In genomic region chrX:22538581-22538980, GRCh38 we compare ENCODE assay signal across 17 cellular contexts.
DNase-seq lines count a peak whose midpoint lies in the region; ATAC-seq and TF ChIP-seq lines count a peak whose summit lies in the region.
"Had no signal": no experiment of that assay in that cellular context is flagged by ENCODE, and none has a peak within 500 bp of the region (broad histone marks: within the 10 kb centered on the region; RNA-seq: fewer than 3 reads in every experiment).

No MANE protein-coding gene starts in this region.

- H3K9me3 ChIP-seq in vagina = no peaks in the 10 kb centered on the region

- TF ChIP-seq CTCF in vagina (IDR thresholded peaks at IDR 0.05) = no peak

- TF ChIP-seq POLR2A in GM18505 (IDR thresholded peaks at IDR 0.05; ENCODE audit: borderline replicate concordance, extremely low read depth, insufficient read depth, insufficient read length) = no peak
- no peak for TF ChIP-seq POLR2A in vagina (IDR thresholded peaks at IDR 0.05)

- no peak overlapping the region for H3K4me3 ChIP-seq in vagina

- H3K36me3 ChIP-seq in vagina = no peaks in the 10 kb centered on the region

- DNase-seq in HT1080 (ENCODE audit: low read depth) = peak; percentile 6
- DNase-seq in amniotic epithelial cell (ENCODE audit: low read depth) = peak; percentile 4
- peak; percentile 18 for DNase-seq in kidney glomerular epithelial cell (lab: John Stamatoyannopoulos, UW)
- no peak for DNase-seq in posterior vena cava (ENCODE audit: low spot score)
- DNase-seq in vagina (ENCODE audit: extremely low spot score in 2 of 2) = no peak
- DNase-seq: Calu3; CD4-positive, alpha-beta T cell; DMS53; MV-4-11; NCI-H1417; NCI-H1930; NCI-H2171; NCI-H748 treated with DMSO at 0.1 percent for 48 hours; OCI-M1 had no signal

- no peaks in the 10 kb centered on the region for H3K4me1 ChIP-seq in vagina

- intact Hi-C loops in posterior vena cava (cut with DNase I) (no loop called here), vagina (cut with DNase I) (no loop called here)

- no peaks in the 10 kb centered on the region for H3K27me3 ChIP-seq in vagina

- H3K27ac ChIP-seq in vagina = no peak overlapping the region
- H3K27ac ChIP-seq: RWPE1 had no signal

- ATAC-seq in GM18505 (IDR thresholded peaks at IDR 0.05; ENCODE audit: unreplicated experiment) (no peak), HG03139 (IDR thresholded peaks at IDR 0.05; ENCODE audit: unreplicated experiment) (no peak)

Comparison
In these comparisons a context has a peak if more than half of its experiments do, and no peak if none do; other contexts are left out.
1. DNase-seq: peak in HT1080 (single experiment), amniotic epithelial cell (single experiment) and kidney glomerular epithelial cell (single experiment); none in posterior vena cava (single experiment) and vagina (0 of 2).